Comparison of ENCODE assay signal across 29 cellular contexts in genomic region chr2:183991973-183992372, GRCh38.
"Had no signal": no experiment of that assay in that cellular context is flagged by ENCODE, and none has a peak within 500 bp of the region (broad histone marks: within the 10 kb centered on the region; RNA-seq: fewer than 3 reads in every experiment).

No MANE protein-coding gene starts in this region.

- DNase-seq: activated B cell treated with CpG ODN at 0.5 μM for 24 hours; activated CD4-positive, alpha-beta memory T cell treated with anti-CD3 and anti-CD28 coated beads, Interleukin-2, amount 10 ng/mL, durations not matched to agents 7 days and 5 days; activated CD4-positive, alpha-beta T cell treated with anti-CD3 and anti-CD28 coated beads for 48 hours; activated CD4-positive, CD25-positive, alpha-beta regulatory T cell treated with anti-CD3 and anti-CD28 coated beads, Interleukin-2, amount 50 U/mL, for 72 hours; activated CD8-positive, alpha-beta memory T cell treated with anti-CD3 and anti-CD28 coated beads for 24 hours; activated CD8-positive, alpha-beta memory T cell treated with anti-CD3 and anti-CD28 coated beads, Interleukin-2, amount 10 ng/mL, durations not matched to agents 7 days and 5 days; activated CD8-positive, alpha-beta memory T cell treated with anti-CD3 and anti-CD28 coated beads, Interleukin-2, amount 50 U/mL, for 48 hours; activated effector memory CD4-positive, alpha-beta T cell treated with Interleukin-2 at 50 U/mL for 16 hours; activated naive CD4-positive, alpha-beta T cell treated with anti-CD3 and anti-CD28 coated beads, Interleukin-2, amount 10 ng/mL, durations not matched to agents 7 days and 5 days; activated naive CD8-positive, alpha-beta T cell treated with anti-CD3 and anti-CD28 coated beads, Interleukin-2, amount 50 U/mL, for 24 hours; activated T-cell treated with anti-CD3 and anti-CD28 coated beads, Interleukin-2, amount 50 U/mL, for 48 hours; amniotic stem cell; aorta; Karpas-422; KBM-7; NCI-H1092 treated with DMSO at 0.1 percent for 48 hours; NCI-H1417; NCI-H1930; NCI-H2081 treated with DMSO at 0.1 percent for 48 hours; NCI-H226; NCI-H446 treated with DMSO at 0.1 percent for 48 hours; NCI-H524; Peyer's patch; RPMI8226; SHP77 treated with DMSO at 0.1 percent for 48 hours; SK-N-SH had no signal

- ATAC-seq: activated CD8-positive, alpha-beta memory T cell treated with anti-CD3 and anti-CD28 coated beads, Interleukin-2, amount 10 ng/mL, durations not matched to agents 7 days and 5 days; activated naive CD8-positive, alpha-beta T cell treated with anti-CD3 and anti-CD28 coated beads, Interleukin-2, amount 50 U/mL, for 24 hours had no signal

- H3K9ac ChIP-seq: SK-N-SH had no signal

- H3K4me2 ChIP-seq: SK-N-SH had no signal

- H3K27ac ChIP-seq: cardiac muscle cell, Peyer's patch, SJSA1 had no signal

- H3K36me3 ChIP-seq: cardiac muscle cell, Peyer's patch, SJSA1 had no signal

- H3K4me1 ChIP-seq: Peyer's patch, SJSA1 had no signal

- H3K9me3 ChIP-seq: SJSA1, SK-N-SH had no signal

- FAIRE-seq: TTC549 had no signal

- H3K9me2 ChIP-seq: SK-N-SH had no signal

- H3K27me3 ChIP-seq: cardiac muscle cell, Peyer's patch, SJSA1 had no signal

- H3K4me3 ChIP-seq: cardiac muscle cell, Peyer's patch, SJSA1 had no signal
